In the genomic region with DNA sequence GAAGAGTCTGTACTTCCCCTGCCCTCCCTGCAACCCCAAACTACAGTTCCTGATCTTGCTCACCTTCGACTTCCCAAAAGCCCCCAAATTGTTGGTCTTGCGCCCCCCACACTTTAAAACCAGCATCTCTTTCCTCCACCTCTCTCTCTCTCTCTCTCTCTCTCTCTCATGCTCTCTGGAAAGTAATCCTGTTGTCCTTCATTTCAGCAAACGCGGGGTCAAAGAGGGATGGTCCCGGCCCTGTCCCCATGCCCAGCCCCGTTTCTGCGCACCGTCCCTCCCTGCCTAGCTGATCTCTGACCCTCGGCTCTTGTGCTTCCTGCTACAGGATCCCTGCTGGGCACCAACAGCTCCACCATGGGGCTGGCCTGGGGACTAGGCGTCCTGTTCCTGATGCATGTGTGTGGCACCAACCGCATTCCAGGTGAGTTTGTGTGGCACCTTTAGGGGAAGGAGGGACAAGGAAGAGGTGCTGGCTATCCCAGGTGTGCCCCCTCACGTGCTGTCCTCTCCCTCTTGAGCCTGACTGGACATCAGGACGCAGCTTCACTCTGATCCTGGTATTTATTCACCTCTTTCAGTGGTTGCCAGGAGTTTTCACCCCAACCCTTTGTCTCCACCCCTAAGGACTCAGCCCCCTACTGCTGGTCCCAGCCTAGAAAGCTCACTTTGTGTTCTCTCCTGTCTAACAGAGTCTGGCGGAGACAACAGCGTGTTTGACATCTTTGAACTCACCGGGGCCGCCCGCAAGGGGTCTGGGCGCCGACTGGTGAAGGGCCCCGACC, we compare ENCODE assay signal across 9 cellular contexts. TPM values are rescaled to one million over a fixed set of nuclear protein-coding genes. Genes with fewer than 3 reads are reported as not detected.
A peak's percentile ranks its signal among the peaks of the same experiment; 100 is the strongest.
DNase-seq lines count a peak whose midpoint lies in the region; ATAC-seq and TF ChIP-seq lines count a peak whose summit lies in the region.
"Had no signal": no experiment of that assay in that cellular context is flagged by ENCODE, and none has a peak within 500 bp of the region (broad histone marks: within the 10 kb centered on the region; RNA-seq: fewer than 3 reads in every experiment).

No MANE protein-coding gene starts in this region.

- H3K27ac Mint-ChIP-seq in activated T-cell treated with anti-CD3 and anti-CD28 coated beads, Interleukin-2, amount 50 U/mL, for 24 hours, result peak overlapping the region; percentile 47
- peak overlapping the region; percentile 39 for H3K27ac Mint-ChIP-seq in neural progenitor cell

- H3K9me3 ChIP-seq in neural progenitor cell (ENCODE audit: low read depth), result no peaks in the 10 kb centered on the region

- peaks cover 16% of the 10 kb centered on the region for H3K4me1 Mint-ChIP-seq in activated T-cell treated with anti-CD3 and anti-CD28 coated beads, Interleukin-2, amount 50 U/mL, for 24 hours (ENCODE audit: low read depth)
- peaks cover 39% of the 10 kb centered on the region for H3K4me1 Mint-ChIP-seq in neural progenitor cell

- peak overlapping the region; percentile 65 for H3K4me3 Mint-ChIP-seq in activated T-cell treated with anti-CD3 and anti-CD28 coated beads, Interleukin-2, amount 50 U/mL, for 24 hours
- H3K4me3 Mint-ChIP-seq in neural progenitor cell, result peak overlapping the region; percentile 88

- H3K79me2 ChIP-seq in neural progenitor cell (ENCODE audit: low read depth), result peaks cover 8% of the 10 kb centered on the region

- H3K27me3 Mint-ChIP-seq in activated T-cell treated with anti-CD3 and anti-CD28 coated beads, Interleukin-2, amount 50 U/mL, for 24 hours, result peaks cover 55% of the 10 kb centered on the region
- H3K27me3 Mint-ChIP-seq in neural progenitor cell (ENCODE audit: insufficient read depth, low read depth), result peaks cover 6% of the 10 kb centered on the region

- peak overlapping the region; percentile 91 for H2AFZ ChIP-seq in neural progenitor cell (replicated peaks)

- no peak overlapping the region for H3K27ac ChIP-seq in neural progenitor cell

- no peak for ATAC-seq in GM18873 (IDR thresholded peaks at IDR 0.05; ENCODE audit: low FRiP score, unreplicated experiment)
- no peak for ATAC-seq in GM18907 (IDR thresholded peaks at IDR 0.05; ENCODE audit: unreplicated experiment)

- peak overlapping the region; percentile 84 for H3K4me2 ChIP-seq in neural progenitor cell

- H3K4me3 ChIP-seq in neural progenitor cell, result peak overlapping the region; percentile 76
- H3K4me3 ChIP-seq: GM12878 had no signal

- TF ChIP-seq CTCF in neural progenitor cell (IDR thresholded peaks at IDR 0.05), result peak; percentile 29

- no peaks in the 10 kb centered on the region for H4K20me1 ChIP-seq in neural progenitor cell (ENCODE audit: low read depth)

- H3K36me3 ChIP-seq in neural progenitor cell, result no peaks in the 10 kb centered on the region

- no peak overlapping the region for H3K9ac ChIP-seq in neural progenitor cell

- no peaks in the 10 kb centered on the region for H3K36me3 Mint-ChIP-seq in activated T-cell treated with anti-CD3 and anti-CD28 coated beads, Interleukin-2, amount 50 U/mL, for 24 hours (ENCODE audit: low read depth)
- peaks cover 16% of the 10 kb centered on the region for H3K36me3 Mint-ChIP-seq in neural progenitor cell

- peaks cover 12% of the 10 kb centered on the region for H3K27me3 ChIP-seq in neural progenitor cell

- no peaks in the 10 kb centered on the region for H3F3A ChIP-seq in neural progenitor cell (ENCODE audit: low read depth)

- no peaks in the 10 kb centered on the region for H3K9me3 Mint-ChIP-seq in activated T-cell treated with anti-CD3 and anti-CD28 coated beads, Interleukin-2, amount 50 U/mL, for 24 hours
- H3K9me3 Mint-ChIP-seq in neural progenitor cell, result no peaks in the 10 kb centered on the region

- peak; percentile 32 for DNase-seq in activated T-cell treated with anti-CD3 and anti-CD28 coated beads, Interleukin-2, amount 50 U/mL, for 24 hours
- DNase-seq in activated T-cell treated with anti-CD3 and anti-CD28 coated beads, Interleukin-2, amount 50 U/mL, for 48 hours, result no peak
- DNase-seq in SW 1271 (lab: John Stamatoyannopoulos, UW) (peak; percentile 19 to 47), fibroblast of gingiva (ENCODE audit: low read depth) (peak; percentile 79), neural progenitor cell (ENCODE audit: low spot score) (peak; percentile 66), NCI-H1417 (lab: John Stamatoyannopoulos, UW) (no peak)

- H3K4me1 ChIP-seq in neural progenitor cell, result peaks cover 19% of the 10 kb centered on the region

RNA-seq across cellular contexts. Expression of a gene that starts 0.8 kb away (rescaled TPM):
- total RNA-seq in neural progenitor cell (ENCODE audit: low replicate concordance), result 14.6 and 17.6 TPM in 2 replicates

Comparison
In these comparisons a context has a peak if more than half of its experiments do, and no peak if none do; other contexts are left out.
1. DNase-seq: peak in activated T-cell treated with anti-CD3 and anti-CD28 coated beads, Interleukin-2, amount 50 U/mL, for 24 hours (single experiment), SW 1271 (2 of 2), fibroblast of gingiva (single experiment) and neural progenitor cell (single experiment); none in activated T-cell treated with anti-CD3 and anti-CD28 coated beads, Interleukin-2, amount 50 U/mL, for 48 hours (0 of 2) and NCI-H1417 (0 of 3).